ENCODE assay signal across 13 cellular contexts in the genomic region with DNA sequence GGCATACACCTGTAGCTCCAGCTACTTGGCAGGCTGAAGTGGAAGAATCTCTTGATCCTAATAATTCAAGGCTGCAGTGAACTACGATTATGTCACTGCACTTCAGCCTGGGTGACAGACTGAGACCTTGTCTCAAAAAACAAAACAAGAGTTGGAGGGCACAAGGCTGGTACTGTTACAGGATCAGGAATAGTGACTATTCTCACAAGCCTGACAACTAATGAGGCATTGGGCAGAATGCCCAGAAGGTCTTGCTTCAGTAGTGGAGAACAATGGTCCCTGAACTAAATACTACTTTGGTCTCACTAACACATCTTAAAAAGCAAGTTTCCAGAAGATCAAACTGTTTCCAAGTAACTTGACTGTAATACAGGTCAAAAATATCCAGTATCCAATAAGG.
DNase-seq lines count a peak whose midpoint lies in the region; ATAC-seq and TF ChIP-seq lines count a peak whose summit lies in the region.
"Had no signal": no experiment of that assay in that cellular context is flagged by ENCODE, and none has a peak within 500 bp of the region (broad histone marks: within the 10 kb centered on the region; RNA-seq: fewer than 3 reads in every experiment).

No MANE protein-coding gene starts in this region.

- no peak overlapping the region for H4K91ac ChIP-seq in H9 (ENCODE audit: insufficient read length, low read depth, low read length)

- H3K27ac Mint-ChIP-seq in H9 (no peak overlapping the region; a peak in 1 of 7 replicates), endothelial cell (ENCODE audit: unreplicated experiment) (no peak overlapping the region)
- H3K27ac Mint-ChIP-seq: GM23338, natural killer cell, T-cell had no signal

- H4K8ac ChIP-seq in H9 (replicated peaks; ENCODE audit: insufficient read length, low read depth, low read length): no peak overlapping the region

- H2BK15ac ChIP-seq in H9 (ENCODE audit: low read depth, low read length): no peak overlapping the region

- H3K4ac ChIP-seq in H9 (ENCODE audit: low read depth, low read length): no peak overlapping the region

- in situ Hi-C loops in brain microvascular endothelial cell (cut with HindIII; ENCODE audit: low pct_ligation_motif_present, low sequenced_read_pairs): no loop called here

- no peaks in the 10 kb centered on the region for H3K27me3 Mint-ChIP-seq in H9 (ENCODE audit: low read depth)
- no peaks in the 10 kb centered on the region for H3K27me3 Mint-ChIP-seq in endothelial cell (ENCODE audit: unreplicated experiment)

- no peak overlapping the region for H3K4me3 Mint-ChIP-seq in H9
- H3K4me3 Mint-ChIP-seq in endothelial cell (ENCODE audit: unreplicated experiment): no peak overlapping the region
- H3K4me3 Mint-ChIP-seq: GM23338, natural killer cell, T-cell had no signal

- H4K20me1 ChIP-seq in H9 (ENCODE audit: control insufficient read depth, insufficient read depth, insufficient read length): no peaks in the 10 kb centered on the region

- H3K23me2 ChIP-seq in H9 (ENCODE audit: insufficient read length, low read depth, low read length, poor library complexity, severe bottlenecking): no peaks in the 10 kb centered on the region

- H3K9me3 ChIP-seq in H9 (ENCODE audit: control insufficient read depth, low read depth, low read length): no peaks in the 10 kb centered on the region

- no peak overlapping the region for H3T11ph ChIP-seq in H9 (ENCODE audit: low read length)

- H3K36me3 Mint-ChIP-seq in H9 (ENCODE audit: insufficient read depth in 1 of 3, low read depth in 3 of 3): no peaks in the 10 kb centered on the region
- no peaks in the 10 kb centered on the region for H3K36me3 Mint-ChIP-seq in endothelial cell (ENCODE audit: low read depth, unreplicated experiment)
- H3K36me3 Mint-ChIP-seq: natural killer cell, T-cell had no signal

- TF ChIP-seq CTCF in H9 (conservative IDR thresholded peaks at IDR 0.05) (no peak), endothelial cell (IDR thresholded peaks at IDR 0.05; ENCODE audit: unreplicated experiment) (no peak), brain microvascular endothelial cell (IDR thresholded peaks at IDR 0.05; ENCODE audit: low read depth, low read length, missing control alignments) (no peak)

- H3K36me3 ChIP-seq in brain microvascular endothelial cell (replicated peaks): no peaks in the 10 kb centered on the region

- H3K18ac ChIP-seq in H9 (ENCODE audit: insufficient read length, low read depth, low read length): no peak overlapping the region

- no peak overlapping the region for H4K5ac ChIP-seq in H9 (ENCODE audit: insufficient read length, low read depth, low read length)

- H2BK5ac ChIP-seq in H9 (ENCODE audit: insufficient read length, low read length): no peak overlapping the region

- H3K27me3 ChIP-seq in H9 (ENCODE audit: insufficient read depth, low read length) (no peaks in the 10 kb centered on the region), brain microvascular endothelial cell (replicated peaks) (no peaks in the 10 kb centered on the region)

- no peak overlapping the region for H3K4me2 ChIP-seq in H9 (ENCODE audit: insufficient read depth, insufficient read length, low read length)
- H3K4me2 ChIP-seq: GM23338 had no signal

- H2AFZ ChIP-seq in H9 (ENCODE audit: low read length): no peak overlapping the region
- H2AFZ ChIP-seq: GM23338 had no signal

- no peak for ATAC-seq in HG03159 (IDR thresholded peaks at IDR 0.05; ENCODE audit: unreplicated experiment)
- no peak for ATAC-seq in HG02642 (IDR thresholded peaks at IDR 0.05; ENCODE audit: poor library complexity, unreplicated experiment)
- ATAC-seq: GM23338; natural killer cell; stimulated activated naive CD8-positive, alpha-beta T cell treated with anti-CD3 and anti-CD28 coated beads, Interleukin-15, Interleukin-2, amounts not matched to agents 100 U/mL and 50 U/mL, for 24 hours; T-cell had no signal

- H2AK5ac ChIP-seq in H9 (ENCODE audit: insufficient read length, low read length): peak overlapping the region; percentile 50

- H3K14ac ChIP-seq in H9 (ENCODE audit: insufficient read depth, low read length): no peak overlapping the region

- no peak overlapping the region for H3K9ac ChIP-seq in H9 (ENCODE audit: extremely low read depth, insufficient read length, low read length)

- no peak overlapping the region for H3K23ac ChIP-seq in H9 (ENCODE audit: insufficient read length, low read depth, low read length)

- H3K56ac ChIP-seq in H9 (ENCODE audit: insufficient read length, low read depth, low read length): no peak overlapping the region

- DNase-seq in H9 (no peak), NCI-H2196 (lab: John Stamatoyannopoulos, UW; ENCODE audit: unreplicated experiment) (peak; percentile 93), caudate nucleus (lab: John Stamatoyannopoulos, UW) (peak in 29 of 61 donors; percentile 0 to 92 (median 13)), midbrain (lab: John Stamatoyannopoulos, UW) (peak; percentile 72), endothelial cell (ENCODE audit: low spot score) (no peak), brain microvascular endothelial cell (no peak)
- DNase-seq: natural killer cell; NCI-H1930; stimulated activated naive CD8-positive, alpha-beta T cell treated with anti-CD3 and anti-CD28 coated beads, Interleukin-15, Interleukin-2, amounts not matched to agents 100 U/mL and 50 U/mL, for 24 hours; T-cell had no signal

- H3K9me3 Mint-ChIP-seq in H9 (no peaks in the 10 kb centered on the region; a peak in 1 of 5 replicates), endothelial cell (ENCODE audit: unreplicated experiment) (no peaks in the 10 kb centered on the region)
- H3K9me3 Mint-ChIP-seq: GM23338, natural killer cell, T-cell had no signal

- H2BK120ac ChIP-seq in H9 (ENCODE audit: low read depth, low read length, poor library complexity, severe bottlenecking): no peak overlapping the region

- H2BK12ac ChIP-seq in H9 (ENCODE audit: insufficient read length, low read depth, low read length): no peak overlapping the region

- H3K4me1 ChIP-seq in H9 (ENCODE audit: insufficient read depth, low read length): no peaks in the 10 kb centered on the region

- H3K4me1 Mint-ChIP-seq in H9 (no peaks in the 10 kb centered on the region), endothelial cell (ENCODE audit: unreplicated experiment) (no peaks in the 10 kb centered on the region)
- H3K4me1 Mint-ChIP-seq: GM23338, natural killer cell, T-cell had no signal

- no peak overlapping the region for H2BK20ac ChIP-seq in H9 (ENCODE audit: low read depth, low read length, poor library complexity, severe bottlenecking)

- WGBS in H9 (ENCODE audit: extremely low coverage, insufficient read length, low lambda C conversion rate): no CpG with 5 or more reads among the region's 1 CpG

- no peaks in the 10 kb centered on the region for H3K79me2 ChIP-seq in H9 (ENCODE audit: insufficient read depth, low read length)

- H3K27ac ChIP-seq in H9 (ENCODE audit: insufficient read length, low read depth, low read length) (no peak overlapping the region), caudate nucleus (ENCODE audit: low read depth, low read length) (peak overlapping the region; percentile 13), brain microvascular endothelial cell (no peak overlapping the region)

- H3K4me3 ChIP-seq in brain microvascular endothelial cell (ENCODE audit: low read depth, low read length): no peak overlapping the region
- H3K4me3 ChIP-seq: GM23338 had no signal

- no peaks in the 10 kb centered on the region for H3K79me1 ChIP-seq in H9 (ENCODE audit: insufficient read depth, low read depth, low read length, poor library complexity, severe bottlenecking)

Comparison
In these comparisons a context has a peak if more than half of its experiments do, and no peak if none do; other contexts are left out.
1. DNase-seq: peak in NCI-H2196 (single experiment) and midbrain (single experiment); none in H9 (single experiment), endothelial cell (single experiment) and brain microvascular endothelial cell (single experiment).